Comparison of ENCODE assay signal across 19 cellular contexts in the genomic region with DNA sequence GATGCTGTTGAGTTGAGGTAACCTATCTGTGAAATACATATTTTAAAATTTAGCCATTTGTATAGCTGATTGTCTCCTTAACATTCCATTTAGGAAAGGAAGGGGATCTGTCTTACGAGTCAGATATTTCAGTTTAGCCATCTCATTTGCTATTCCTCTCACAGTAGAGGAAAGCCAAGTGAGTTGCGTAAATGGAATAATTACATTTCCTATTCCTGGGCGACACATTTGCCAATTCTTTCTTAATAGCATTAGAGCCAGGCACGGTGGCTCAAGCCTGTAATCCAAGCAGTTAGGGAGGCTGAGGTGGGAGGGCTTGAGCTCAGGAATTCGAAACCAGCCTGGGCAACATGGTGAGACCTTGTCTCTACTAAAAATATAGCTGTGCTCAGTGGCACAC.
"Had no signal": no experiment of that assay in that cellular context is flagged by ENCODE, and none has a peak within 500 bp of the region (broad histone marks: within the 10 kb centered on the region; RNA-seq: fewer than 3 reads in every experiment).

No MANE protein-coding gene starts in this region.

- H3K4me1 Mint-ChIP-seq: activated CD4-positive, alpha-beta memory T cell treated with anti-CD3 and anti-CD28 coated beads, Interleukin-2, amount 10 ng/mL, durations not matched to agents 7 days and 5 days; activated CD4-positive, alpha-beta T cell treated with anti-CD3 and anti-CD28 coated beads for 36 hours; activated naive CD8-positive, alpha-beta T cell treated with anti-CD3 and anti-CD28 coated beads, Interleukin-2, amount 10 ng/mL, durations not matched to agents 7 days and 5 days; natural killer cell had no signal

- ATAC-seq: activated CD4-positive, alpha-beta T cell treated with anti-CD3 and anti-CD28 coated beads for 36 hours; activated T-cell treated with anti-CD3 and anti-CD28 coated beads, Interleukin-2, amount 50 U/mL, for 72 hours; lower lobe of right lung; mucosa of descending colon; natural killer cell; right lobe of liver; stimulated activated naive CD8-positive, alpha-beta T cell treated with anti-CD3 and anti-CD28 coated beads, Interleukin-15, Interleukin-2, amounts not matched to agents 100 U/mL and 50 U/mL, for 24 hours; upper lobe of right lung had no signal

- H3K4me3 Mint-ChIP-seq: activated CD4-positive, alpha-beta memory T cell treated with anti-CD3 and anti-CD28 coated beads, Interleukin-2, amount 10 ng/mL, durations not matched to agents 7 days and 5 days; activated CD4-positive, alpha-beta T cell treated with anti-CD3 and anti-CD28 coated beads for 36 hours; activated naive CD8-positive, alpha-beta T cell treated with anti-CD3 and anti-CD28 coated beads, Interleukin-2, amount 10 ng/mL, durations not matched to agents 7 days and 5 days; activated T-cell treated with anti-CD3 and anti-CD28 coated beads, Interleukin-2, amount 50 U/mL, for 72 hours; natural killer cell had no signal

- H3K4me1 ChIP-seq: ascending aorta, prostate gland, right lobe of liver, upper lobe of right lung had no signal

- H3K27ac ChIP-seq: ascending aorta, lower lobe of right lung, prostate gland, right lobe of liver, upper lobe of right lung, WERI-Rb-1 had no signal

- DNase-seq: activated CD4-positive, alpha-beta memory T cell treated with anti-CD3 and anti-CD28 coated beads, Interleukin-2, amount 10 ng/mL, durations not matched to agents 7 days and 5 days; activated CD4-positive, alpha-beta T cell treated with anti-CD3 and anti-CD28 coated beads for 36 hours; activated gamma-delta T cell treated with Interleukin-2 at 50 U/mL for 16 hours; activated naive CD8-positive, alpha-beta T cell treated with anti-CD3 and anti-CD28 coated beads, Interleukin-2, amount 10 ng/mL, durations not matched to agents 7 days and 5 days; activated T-cell treated with anti-CD3 and anti-CD28 coated beads, Interleukin-2, amount 50 U/mL, for 72 hours; lower lobe of right lung; mucosa of descending colon; natural killer cell; occipital lobe; right lobe of liver; stimulated activated CD4-positive, alpha-beta T cell treated with anti-CD3 and anti-CD28 coated beads, Interleukin-2, amount 100 ng/mL, for 48 hours; stimulated activated CD8-positive, alpha-beta memory T cell treated with anti-CD3 and anti-CD28 coated beads, Interleukin-4, amount 100 ng/mL, for 48 hours; stimulated activated naive CD8-positive, alpha-beta T cell treated with anti-CD3 and anti-CD28 coated beads, Interleukin-15, Interleukin-2, amounts not matched to agents 100 U/mL and 50 U/mL, for 24 hours; T-helper 1 cell; upper lobe of right lung; WERI-Rb-1 had no signal

- H3K27me3 ChIP-seq: ascending aorta, hepatocyte, right lobe of liver, upper lobe of right lung had no signal

- H3K36me3 Mint-ChIP-seq: activated naive CD8-positive, alpha-beta T cell treated with anti-CD3 and anti-CD28 coated beads, Interleukin-2, amount 10 ng/mL, durations not matched to agents 7 days and 5 days; natural killer cell had no signal

- H3K9me3 ChIP-seq: ascending aorta, lower lobe of right lung, mucosa of descending colon, prostate gland, right lobe of liver, upper lobe of right lung had no signal

- H3K9me3 Mint-ChIP-seq: activated CD4-positive, alpha-beta memory T cell treated with anti-CD3 and anti-CD28 coated beads, Interleukin-2, amount 10 ng/mL, durations not matched to agents 7 days and 5 days; activated naive CD8-positive, alpha-beta T cell treated with anti-CD3 and anti-CD28 coated beads, Interleukin-2, amount 10 ng/mL, durations not matched to agents 7 days and 5 days; activated T-cell treated with anti-CD3 and anti-CD28 coated beads, Interleukin-2, amount 50 U/mL, for 72 hours; natural killer cell had no signal

- H3K79me2 ChIP-seq: hepatocyte had no signal

- H3K36me3 ChIP-seq: ascending aorta, lower lobe of right lung, prostate gland, right lobe of liver, upper lobe of right lung, WERI-Rb-1 had no signal

- H3K27ac Mint-ChIP-seq: activated CD4-positive, alpha-beta memory T cell treated with anti-CD3 and anti-CD28 coated beads, Interleukin-2, amount 10 ng/mL, durations not matched to agents 7 days and 5 days; activated CD4-positive, alpha-beta T cell treated with anti-CD3 and anti-CD28 coated beads for 36 hours; activated naive CD8-positive, alpha-beta T cell treated with anti-CD3 and anti-CD28 coated beads, Interleukin-2, amount 10 ng/mL, durations not matched to agents 7 days and 5 days; activated T-cell treated with anti-CD3 and anti-CD28 coated beads, Interleukin-2, amount 50 U/mL, for 72 hours; natural killer cell had no signal

- H3K4me2 ChIP-seq: hepatocyte had no signal

- H3K4me3 ChIP-seq: ascending aorta, hepatocyte, lower lobe of right lung, mucosa of descending colon, prostate gland, right lobe of liver, upper lobe of right lung had no signal
